In the genomic region with DNA sequence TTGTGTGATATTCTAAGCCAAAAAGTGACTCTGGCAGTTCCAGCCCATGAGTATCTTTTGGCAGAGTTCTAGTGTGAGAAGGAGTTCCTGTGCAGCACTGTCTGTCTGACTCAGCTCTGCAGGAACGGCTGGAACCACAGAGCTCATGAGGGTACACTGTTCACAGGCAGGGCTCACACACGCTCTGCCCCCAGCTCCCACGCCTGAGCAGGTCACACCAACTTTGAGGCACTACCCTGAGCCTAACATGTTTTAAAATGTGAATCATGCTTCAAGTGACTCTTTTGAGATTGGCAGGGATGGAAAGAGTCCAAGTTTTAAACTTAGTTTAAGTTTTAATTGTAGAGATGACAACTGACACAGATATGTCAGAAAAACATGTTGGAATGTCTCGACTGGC, we compare ENCODE assay signal across 26 cellular contexts.
DNase-seq lines count a peak whose midpoint lies in the region; ATAC-seq, FAIRE-seq and TF ChIP-seq lines count a peak whose summit lies in the region.
"Had no signal": no experiment of that assay in that cellular context is flagged by ENCODE, and none has a peak within 500 bp of the region (broad histone marks: within the 10 kb centered on the region; RNA-seq: fewer than 3 reads in every experiment).

No MANE protein-coding gene starts in this region.

- ATAC-seq in Right ventricle myocardium superior (ENCODE audit: poor library complexity) (peak; percentile 59), gastroesophageal sphincter (no peak), HG03469 (IDR thresholded peaks at IDR 0.05; ENCODE audit: unreplicated experiment) (no peak)
- ATAC-seq in stimulated activated effector memory CD8-positive, alpha-beta T cell treated with anti-CD3 and anti-CD28 coated beads, Interleukin-12 subunit alpha, Interleukin-12 subunit beta, amount 100 ng/mL, for 72 hours = no peak
- ATAC-seq: activated naive CD8-positive, alpha-beta T cell treated with anti-CD3 and anti-CD28 coated beads, Interleukin-2, amount 50 U/mL, for 24 hours had no signal

- H3K4me3 ChIP-seq in left ventricle myocardium inferior (no peak overlapping the region), mesendoderm (ENCODE audit: low read length) (no peak overlapping the region), gastroesophageal sphincter (no peak overlapping the region)
- H3K4me3 ChIP-seq: spleen, uterus had no signal

- peak overlapping the region; percentile 40 for H3K18ac ChIP-seq in mesendoderm (ENCODE audit: low read length)

- no peak overlapping the region for H2BK5ac ChIP-seq in mesendoderm (ENCODE audit: low read length)

- H3K4me2 ChIP-seq in mesendoderm (ENCODE audit: low read length) = no peak overlapping the region

- H4K8ac ChIP-seq in mesendoderm (ENCODE audit: low read depth, low read length) = no peak overlapping the region

- no peak overlapping the region for H3K4me3 Mint-ChIP-seq in chondrocyte (ENCODE audit: unreplicated experiment)
- no peak overlapping the region for H3K4me3 Mint-ChIP-seq in stimulated activated effector memory CD8-positive, alpha-beta T cell treated with anti-CD3 and anti-CD28 coated beads, Interleukin-12 subunit alpha, Interleukin-12 subunit beta, amount 100 ng/mL, for 72 hours
- H3K4me3 Mint-ChIP-seq: activated naive CD8-positive, alpha-beta T cell treated with anti-CD3 and anti-CD28 coated beads, Interleukin-2, amount 50 U/mL, for 24 hours; dendritic cell treated with granulocyte-macrophage colony-stimulating factor and Interleukin-4, amounts not matched to agents 40 ng/mL and 50 ng/mL, for 4 days; IgD-negative memory B cell; nephron progenitor cell; T-helper 1 cell treated with Interleukin-12 subunit alpha and Interleukin-12 subunit beta and Interleukin-4 antibody, amounts not matched to agents 30 μg/mL and 1 μg/mL, for 36 hours had no signal

- H3K27me3 ChIP-seq in left ventricle myocardium inferior (ENCODE audit: low read depth) (peaks cover 25% of the 10 kb centered on the region), mesendoderm (ENCODE audit: insufficient read depth, low read length, poor library complexity) (no peaks in the 10 kb centered on the region), gastroesophageal sphincter (no peaks in the 10 kb centered on the region)
- H3K27me3 ChIP-seq: spleen, uterus had no signal

- no CpG with 5 or more reads among the region's 4 CpGs for WGBS in mesendoderm (ENCODE audit: extremely low coverage, insufficient coverage, low lambda C conversion rate)
- WGBS in gastroesophageal sphincter (ENCODE audit: low coverage in 1 of 2), 2 donors = 29 to 60% methylated on average over 1 of the region's 4 CpGs

- no peak overlapping the region for H3K56ac ChIP-seq in mesendoderm (ENCODE audit: low read length)

- DNase-seq in Right ventricle myocardium superior (no peak), left ventricle myocardium inferior (no peak), chondrocyte (ENCODE audit: low spot score) (no peak), mesendoderm (no peak), urothelium cell line (ENCODE audit: low spot score) (peak; percentile 67)
- DNase-seq in stimulated activated effector memory CD8-positive, alpha-beta T cell treated with anti-CD3 and anti-CD28 coated beads, Interleukin-12 subunit alpha, Interleukin-12 subunit beta, amount 100 ng/mL, for 72 hours (ENCODE audit: low spot score in 2 of 2) = no peak
- DNase-seq: 8988T; activated CD4-positive, alpha-beta T cell treated with anti-CD3 and anti-CD28 coated beads, Interleukin-2, amount 50 U/mL, for 1 hour; activated CD8-positive, alpha-beta memory T cell treated with anti-CD3 and anti-CD28 coated beads, Interleukin-2, amount 50 U/mL, for 4 hours; activated effector memory CD4-positive, alpha-beta T cell treated with Interleukin-2 at 50 U/mL for 16 hours; activated naive CD8-positive, alpha-beta T cell treated with anti-CD3 and anti-CD28 coated beads, Interleukin-2, amount 50 U/mL, for 24 hours; C1 segment of cervical spinal cord; foreskin fibroblast; kidney; NCI-H774; nephron progenitor cell; spleen; stimulated activated CD4-positive, alpha-beta T cell treated with anti-CD3 and anti-CD28 coated beads, Interleukin-4, amount 100 ng/mL, for 4 hours; uterus had no signal

- no peaks in the 10 kb centered on the region for H3K79me1 ChIP-seq in mesendoderm (ENCODE audit: low read length)

- no peaks in the 10 kb centered on the region for H3K36me3 ChIP-seq in left ventricle myocardium inferior
- no peaks in the 10 kb centered on the region for H3K36me3 ChIP-seq in mesendoderm (ENCODE audit: control insufficient read depth, insufficient read depth, low read length)
- no peaks in the 10 kb centered on the region for H3K36me3 ChIP-seq in gastroesophageal sphincter
- H3K36me3 ChIP-seq: spleen, uterus had no signal

- intact Hi-C loops in Right ventricle myocardium superior (cut with DNase I) (no loop called here), left ventricle myocardium inferior (cut with micrococcal nuclease) (no loop called here)

- no peaks in the 10 kb centered on the region for H3K79me2 ChIP-seq in mesendoderm (ENCODE audit: control insufficient read depth, insufficient read depth, low read length)

- H4K5ac ChIP-seq in mesendoderm (ENCODE audit: low read length) = no peak overlapping the region

- TF ChIP-seq CTCF in left ventricle myocardium inferior (IDR thresholded peaks at IDR 0.05; ENCODE audit: borderline replicate concordance) = no peak
- TF ChIP-seq CTCF in chondrocyte (IDR thresholded peaks at IDR 0.05) = no peak
- TF ChIP-seq CTCF in gastroesophageal sphincter (IDR thresholded peaks at IDR 0.05) = no peak

- no peak overlapping the region for H3K4ac ChIP-seq in mesendoderm (ENCODE audit: low read depth, low read length)

- no peak overlapping the region for H2BK120ac ChIP-seq in mesendoderm (ENCODE audit: low read depth, low read length)

- no peaks in the 10 kb centered on the region for H3K36me3 Mint-ChIP-seq in chondrocyte (ENCODE audit: low read depth)
- no peaks in the 10 kb centered on the region for H3K36me3 Mint-ChIP-seq in stimulated activated effector memory CD8-positive, alpha-beta T cell treated with anti-CD3 and anti-CD28 coated beads, Interleukin-12 subunit alpha, Interleukin-12 subunit beta, amount 100 ng/mL, for 72 hours
- H3K36me3 Mint-ChIP-seq: IgD-negative memory B cell had no signal

- H2BK15ac ChIP-seq in mesendoderm (replicated peaks; ENCODE audit: low read depth) = no peak overlapping the region

- H3K4me1 Mint-ChIP-seq in chondrocyte (ENCODE audit: low read depth) = peaks cover 32% of the 10 kb centered on the region
- no peaks in the 10 kb centered on the region for H3K4me1 Mint-ChIP-seq in stimulated activated effector memory CD8-positive, alpha-beta T cell treated with anti-CD3 and anti-CD28 coated beads, Interleukin-12 subunit alpha, Interleukin-12 subunit beta, amount 100 ng/mL, for 72 hours
- H3K4me1 Mint-ChIP-seq: activated naive CD8-positive, alpha-beta T cell treated with anti-CD3 and anti-CD28 coated beads, Interleukin-2, amount 50 U/mL, for 24 hours; IgD-negative memory B cell; nephron progenitor cell had no signal

- H3K23ac ChIP-seq in mesendoderm (ENCODE audit: low read length) = no peak overlapping the region

- H3K27ac Mint-ChIP-seq in chondrocyte (ENCODE audit: unreplicated experiment) = peak overlapping the region; percentile 97
- H3K27ac Mint-ChIP-seq in stimulated activated effector memory CD8-positive, alpha-beta T cell treated with anti-CD3 and anti-CD28 coated beads, Interleukin-12 subunit alpha, Interleukin-12 subunit beta, amount 100 ng/mL, for 72 hours = no peak overlapping the region
- H3K27ac Mint-ChIP-seq: activated naive CD8-positive, alpha-beta T cell treated with anti-CD3 and anti-CD28 coated beads, Interleukin-2, amount 50 U/mL, for 24 hours; dendritic cell treated with granulocyte-macrophage colony-stimulating factor and Interleukin-4, amounts not matched to agents 40 ng/mL and 50 ng/mL, for 4 days; IgD-negative memory B cell; nephron progenitor cell; progenitor cell of endocrine pancreas; T-helper 1 cell treated with Interleukin-12 subunit alpha and Interleukin-12 subunit beta and Interleukin-4 antibody, amounts not matched to agents 30 μg/mL and 1 μg/mL, for 36 hours had no signal

- H3K27me3 Mint-ChIP-seq in chondrocyte (ENCODE audit: low read depth) = no peaks in the 10 kb centered on the region
- H3K27me3 Mint-ChIP-seq: activated naive CD8-positive, alpha-beta T cell treated with anti-CD3 and anti-CD28 coated beads, Interleukin-2, amount 50 U/mL, for 24 hours; dendritic cell treated with granulocyte-macrophage colony-stimulating factor and Interleukin-4, amounts not matched to agents 40 ng/mL and 50 ng/mL, for 4 days; IgD-negative memory B cell had no signal

- no peaks in the 10 kb centered on the region for H3K9me3 ChIP-seq in left ventricle myocardium inferior (replicated peaks)
- H3K9me3 ChIP-seq in gastroesophageal sphincter = no peaks in the 10 kb centered on the region
- H3K9me3 ChIP-seq: uterus had no signal

- no peak overlapping the region for H3K9ac ChIP-seq in mesendoderm (ENCODE audit: low read length)

- H3K9me3 Mint-ChIP-seq in chondrocyte (ENCODE audit: low read depth) = no peaks in the 10 kb centered on the region
- peaks cover 4% of the 10 kb centered on the region for H3K9me3 Mint-ChIP-seq in stimulated activated effector memory CD8-positive, alpha-beta T cell treated with anti-CD3 and anti-CD28 coated beads, Interleukin-12 subunit alpha, Interleukin-12 subunit beta, amount 100 ng/mL, for 72 hours
- H3K9me3 Mint-ChIP-seq: activated naive CD8-positive, alpha-beta T cell treated with anti-CD3 and anti-CD28 coated beads, Interleukin-2, amount 50 U/mL, for 24 hours; nephron progenitor cell had no signal

- TF ChIP-seq EP300 in gastroesophageal sphincter (IDR thresholded peaks at IDR 0.05) = no peak

- no peak overlapping the region for H2AK5ac ChIP-seq in mesendoderm (ENCODE audit: low read length)

- no peak for TF ChIP-seq POLR2A in gastroesophageal sphincter (IDR thresholded peaks at IDR 0.05)

- peak; percentile 89 for FAIRE-seq in urothelium cell line (lab: Jason Lieb, UNC)
- FAIRE-seq: bronchial epithelial cell, kidney had no signal

- no peak overlapping the region for H3K27ac ChIP-seq in left ventricle myocardium inferior (replicated peaks)
- H3K27ac ChIP-seq in mesendoderm (ENCODE audit: low read depth, low read length) = no peak overlapping the region
- no peak overlapping the region for H3K27ac ChIP-seq in gastroesophageal sphincter
- H3K27ac ChIP-seq: spleen, uterus had no signal

- peaks cover 7% of the 10 kb centered on the region for H3K4me1 ChIP-seq in left ventricle myocardium inferior
- H3K4me1 ChIP-seq in mesendoderm (ENCODE audit: control insufficient read depth, low read depth, low read length) = no peaks in the 10 kb centered on the region
- H3K4me1 ChIP-seq in gastroesophageal sphincter = no peaks in the 10 kb centered on the region
- H3K4me1 ChIP-seq: spleen, uterus had no signal
